Comparison of ENCODE assay signal across 18 cellular contexts in genomic region chr6:85798934-85799490, GRCh38.
"Had no signal": no experiment of that assay in that cellular context is flagged by ENCODE, and none has a peak within 500 bp of the region (broad histone marks: within the 10 kb centered on the region; RNA-seq: fewer than 3 reads in every experiment).

No MANE protein-coding gene starts in this region.

- H3K27ac ChIP-seq: cardiac muscle cell, left lung, vagina, WERI-Rb-1 had no signal

- H3K36me3 ChIP-seq: cardiac muscle cell, left lung, tibial nerve, vagina, WERI-Rb-1 had no signal

- H3K27ac Mint-ChIP-seq: activated naive CD8-positive, alpha-beta T cell; effector memory CD8-positive, alpha-beta T cell; nephron; T-helper 17 cell had no signal

- H3K4me3 Mint-ChIP-seq: activated naive CD8-positive, alpha-beta T cell; effector memory CD8-positive, alpha-beta T cell; nephron; T-helper 17 cell had no signal

- H3K4me1 Mint-ChIP-seq: T-helper 17 cell had no signal

- H3K4me1 ChIP-seq: left lung, tibial nerve, vagina had no signal

- ATAC-seq: effector memory CD8-positive, alpha-beta T cell; left lung; stimulated activated naive CD8-positive, alpha-beta T cell treated with anti-CD3 and anti-CD28 coated beads, Interleukin-15, Interleukin-2, amounts not matched to agents 100 U/mL and 50 U/mL, for 24 hours; T-helper 17 cell had no signal

- DNase-seq: activated CD4-positive, alpha-beta T cell treated with anti-CD3 and anti-CD28 coated beads, Interleukin-2, amount 50 U/mL, for 48 hours; dermis blood vessel endothelial cell; effector memory CD8-positive, alpha-beta T cell; foreskin fibroblast; hippocampal formation; left lung; midbrain; nucleus accumbens; stimulated activated CD4-positive, alpha-beta T cell treated with anti-CD3 and anti-CD28 coated beads, Interleukin-12 subunit alpha, Interleukin-12 subunit beta, amount 100 ng/mL, for 4 hours; stimulated activated CD4-positive, alpha-beta T cell treated with anti-CD3 and anti-CD28 coated beads, Interleukin-2, amount 100 ng/mL, for 24 hours; stimulated activated naive CD8-positive, alpha-beta T cell treated with anti-CD3 and anti-CD28 coated beads, Interleukin-15, Interleukin-2, amounts not matched to agents 100 U/mL and 50 U/mL, for 24 hours; T-helper 17 cell; WERI-Rb-1 had no signal

- H3K36me3 Mint-ChIP-seq: activated naive CD8-positive, alpha-beta T cell had no signal

- H3K9me3 ChIP-seq: left lung, tibial nerve, vagina had no signal

- H3K4me3 ChIP-seq: cardiac muscle cell, left lung, tibial nerve, vagina had no signal

- H3K9me3 Mint-ChIP-seq: effector memory CD8-positive, alpha-beta T cell had no signal

- H3K27me3 ChIP-seq: cardiac muscle cell, left lung, tibial nerve, vagina had no signal
